1 cellular context compared by ENCODE assay signal in the genomic region with DNA sequence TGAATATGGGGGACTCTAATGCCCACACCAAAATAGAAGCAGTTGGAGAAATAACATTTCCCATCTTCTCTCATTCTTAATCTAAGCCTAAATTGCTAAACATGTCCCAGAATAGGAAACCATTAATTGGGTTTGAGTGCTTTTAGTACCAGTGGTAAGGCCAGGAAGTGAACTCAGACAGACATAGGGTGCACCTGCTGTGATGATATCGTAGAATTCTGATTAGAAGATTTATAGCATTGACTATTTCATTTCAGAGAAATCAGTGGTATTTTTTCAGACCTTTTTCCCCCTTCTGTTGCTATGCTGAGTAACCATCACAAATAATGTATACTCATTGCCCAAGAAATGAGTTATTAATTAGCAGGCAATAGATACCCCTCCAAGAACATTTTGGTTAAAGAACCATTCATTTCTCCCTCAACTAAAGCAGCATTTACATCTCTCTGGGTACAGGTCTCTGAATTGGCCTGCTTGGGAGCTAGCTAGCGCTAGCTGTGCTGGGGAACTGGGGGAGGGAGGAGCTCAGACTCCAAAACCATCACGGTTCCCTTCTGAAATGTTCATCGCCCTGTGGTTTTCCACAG.
TF ChIP-seq lines count a peak whose summit lies in the region.

No MANE protein-coding gene starts in this region.

TF ChIP-seq in GM12891, 5 proteins besides CTCF, POLR2A, EP300 and RAD21 (continued from another document):
- TF ChIP-seq PAX5 (IDR thresholded peaks at IDR 0.05; ENCODE audit: insufficient read depth, low read length, severe bottlenecking) (no peak), TAF1 (IDR thresholded peaks at IDR 0.05; ENCODE audit: low read depth, low read length) (no peak)
TF ChIP-seq in GM12891: peak in this region for 0.
